8 cellular contexts compared by ENCODE assay signal in genomic region chr10:22334414-22335203, GRCh38. TPM values are rescaled to one million over a fixed set of nuclear protein-coding genes. Genes with fewer than 3 reads are reported as not detected.
DNase-seq lines count a peak whose midpoint lies in the region; ATAC-seq, FAIRE-seq and TF ChIP-seq lines count a peak whose summit lies in the region.

No MANE protein-coding gene starts in this region.

- peak overlapping the region; percentile 93 to 95 for H3K27ac Mint-ChIP-seq in stimulated activated naive CD8-positive, alpha-beta T cell treated with anti-CD3 and anti-CD28 coated beads, Interleukin-15, amount 100 ng/mL, for 72 hours

- H3K4me1 ChIP-seq in IMR-90 (ENCODE audit: control insufficient read depth, insufficient read depth, low read length) = no peaks in the 10 kb centered on the region
- H3K4me1 ChIP-seq in HepG2 (ENCODE audit: insufficient read depth, low read length) = peaks cover 1% of the 10 kb centered on the region

- H3K14ac ChIP-seq in IMR-90 (replicated peaks; ENCODE audit: low read depth, low read length) = no peak overlapping the region

- H3K4me3 ChIP-seq in IMR-90 (ENCODE audit: insufficient read depth, low read depth, low read length) (peak overlapping the region; percentile 30; the same call in 1 of the 2 replicates), HepG2 (replicated peaks in 1 of 3; ENCODE audit: insufficient read depth in 1 of 3, low read depth in 2 of 3, low read length in 3 of 3) (no peak overlapping the region)

- WGBS in IMR-90 (ENCODE audit: extremely low coverage in 2 of 2, insufficient read length in 1 of 2), 2 experiments = 14% methylated on average over 32 of the region's 75 CpGs; no CpG with 5 or more reads in 1 of the 2 experiments
- WGBS in HepG2 (ENCODE audit: low lambda C conversion rate) = 93% methylated on average over 57 of the region's 75 CpGs

- H2AK9ac ChIP-seq in IMR-90 (replicated peaks; ENCODE audit: low read depth, low read length, poor library complexity) = no peak overlapping the region

- no peak for DNase-seq in IMR-90
- peak in 2 of 61 donors; percentile 5 to 6 for DNase-seq in caudate nucleus (lab: John Stamatoyannopoulos, UW)
- DNase-seq in HepG2 (ENCODE audit: low spot score) = no peak
- DNase-seq in stimulated activated naive CD8-positive, alpha-beta T cell treated with anti-CD3 and anti-CD28 coated beads, Interleukin-15, amount 100 ng/mL, for 72 hours = no peak
- DNase-seq in COR-L47 (lab: John Stamatoyannopoulos, UW) = no peak
- DNase-seq in GM10248 (ENCODE audit: extremely low spot score) = no peak
- DNase-seq in effector CD4-positive, alpha-beta T cell = no peak

- no peak overlapping the region for H4K8ac ChIP-seq in IMR-90 (ENCODE audit: low read depth in 2 of 2, low read length in 2 of 2)

- no peak overlapping the region for H3K4ac ChIP-seq in IMR-90 (ENCODE audit: low read depth, low read length)

- TF ChIP-seq EP300 in HepG2 (IDR thresholded peaks at IDR 0.05; ENCODE audit: low read depth in 2 of 2, low read length in 2 of 2) (no peak), HepG2 (CRISPR knock-in tag; IDR thresholded peaks at IDR 0.05; ENCODE audit: borderline replicate concordance) (no peak)

- H3K9ac ChIP-seq in IMR-90 (ENCODE audit: low read depth, low read length) (no peak overlapping the region), HepG2 (ENCODE audit: insufficient read depth, low read depth, low read length) (no peak overlapping the region)

- peaks cover 1% of the 10 kb centered on the region; the same call in 1 of the 2 replicates for H3K36me3 ChIP-seq in IMR-90 (ENCODE audit: control insufficient read depth, insufficient read depth, low read length)
- peaks cover 0 to 4% of the 10 kb centered on the region in 2 experiments; a peak in 2 of 5 replicates for H3K36me3 ChIP-seq in HepG2 (replicated peaks in 1 of 2; ENCODE audit: control insufficient read depth in 1 of 2, insufficient read depth in 2 of 2, low read length in 2 of 2)

- H3K4me3 Mint-ChIP-seq in stimulated activated naive CD8-positive, alpha-beta T cell treated with anti-CD3 and anti-CD28 coated beads, Interleukin-15, amount 100 ng/mL, for 72 hours = peak overlapping the region; percentile 86 to 91

- H3K9me3 ChIP-seq in IMR-90 (ENCODE audit: control insufficient read depth, insufficient read depth, low read length) = peaks cover 21% of the 10 kb centered on the region
- H3K9me3 ChIP-seq in HepG2 (ENCODE audit: low read length) = no peaks in the 10 kb centered on the region

- H4K5ac ChIP-seq in IMR-90 (ENCODE audit: low read depth, low read length) = no peak overlapping the region

- H2AFZ ChIP-seq in IMR-90 (replicated peaks; ENCODE audit: low read length, poor library complexity) = peak overlapping the region; percentile 89
- no peak overlapping the region for H2AFZ ChIP-seq in HepG2 (ENCODE audit: low read length)

- H2BK120ac ChIP-seq in IMR-90 (ENCODE audit: low read depth, low read length) = no peak overlapping the region

- in situ Hi-C loops in IMR-90 (cut with MboI; ENCODE audit: low sequenced_read_pairs) = no loop called here
- in situ Hi-C loops in HepG2 (cut with HindIII; ENCODE audit: extremely low pct_ligation_motif_present, low pct_unique_long_range_greater_than_20kb) = no loop called here

- H3K4me1 Mint-ChIP-seq in stimulated activated naive CD8-positive, alpha-beta T cell treated with anti-CD3 and anti-CD28 coated beads, Interleukin-15, amount 100 ng/mL, for 72 hours = peaks cover 40% of the 10 kb centered on the region

- H3K27ac ChIP-seq in IMR-90 (ENCODE audit: insufficient read depth, low read length) (no peak overlapping the region), caudate nucleus (ENCODE audit: low read depth, low read length) (peak overlapping the region; percentile 41), HepG2 (ENCODE audit: extremely low read length, insufficient read depth, low read length) (no peak overlapping the region)

- H3K4me2 ChIP-seq in IMR-90 (ENCODE audit: low read depth, low read length) (no peak overlapping the region; the same call in 1 of the 2 replicates), HepG2 (ENCODE audit: low read depth, low read length) (no peak overlapping the region)

- no peak overlapping the region for H3K23ac ChIP-seq in IMR-90 (ENCODE audit: low read depth, low read length)

- TF ChIP-seq RAD21 in IMR-90 (IDR thresholded peaks at IDR 0.05; ENCODE audit: low read length) = no peak
- no peak for TF ChIP-seq RAD21 in HepG2 (CRISPR knock-in tag; IDR thresholded peaks at IDR 0.05)

- no peak overlapping the region for H3K56ac ChIP-seq in IMR-90 (ENCODE audit: extremely low read depth, insufficient read depth, low read length)

- H3K27me3 ChIP-seq in IMR-90 (ENCODE audit: control insufficient read depth, insufficient read depth, low read length) = peaks cover 55% of the 10 kb centered on the region
- peaks cover 0 to 31% of the 10 kb centered on the region in 2 experiments; a peak in 3 of 5 replicates for H3K27me3 ChIP-seq in HepG2 (ENCODE audit: control insufficient read depth in 1 of 2, insufficient read depth in 2 of 2, low read length in 2 of 2)

- peaks cover 5 to 8% of the 10 kb centered on the region in 2 donors for H3K9me3 Mint-ChIP-seq in stimulated activated naive CD8-positive, alpha-beta T cell treated with anti-CD3 and anti-CD28 coated beads, Interleukin-15, amount 100 ng/mL, for 72 hours

- no peaks in the 10 kb centered on the region for H3K9me1 ChIP-seq in IMR-90 (ENCODE audit: insufficient read depth, low read length)

- H2AK5ac ChIP-seq in IMR-90 (ENCODE audit: low read depth, low read length) = no peak overlapping the region

- H3K18ac ChIP-seq in IMR-90 (ENCODE audit: low read depth, low read length) = no peak overlapping the region

- ATAC-seq in IMR-90 (ENCODE audit: low read depth) (peak; percentile 23), HepG2 (peak; percentile 25; the same call in 2 of the 3 replicates), GM18517 (IDR thresholded peaks at IDR 0.05; ENCODE audit: unreplicated experiment) (no peak)
- ATAC-seq in stimulated activated naive CD8-positive, alpha-beta T cell treated with anti-CD3 and anti-CD28 coated beads, Interleukin-15, amount 100 ng/mL, for 72 hours = no peak

- no peak overlapping the region for H2BK5ac ChIP-seq in IMR-90 (ENCODE audit: low read depth, low read length, poor library complexity, severe bottlenecking)

- TF ChIP-seq CTCF in IMR-90 (conservative IDR thresholded peaks at IDR 0.05; ENCODE audit: low read depth, low read length) = no peak
- TF ChIP-seq CTCF in HepG2 (CRISPR knock-in tag; IDR thresholded peaks at IDR 0.05) = no peak
- TF ChIP-seq CTCF in GM10248 (IDR thresholded peaks at IDR 0.05; ENCODE audit: control extremely low read depth, extremely low read depth, low read depth, missing control alignments) = no peak

- H4K20me1 ChIP-seq in IMR-90 (ENCODE audit: insufficient read depth, low read length) (no peaks in the 10 kb centered on the region), HepG2 (ENCODE audit: insufficient read depth, low read length) (no peaks in the 10 kb centered on the region)

- H3K27me3 Mint-ChIP-seq in stimulated activated naive CD8-positive, alpha-beta T cell treated with anti-CD3 and anti-CD28 coated beads, Interleukin-15, amount 100 ng/mL, for 72 hours = peaks cover 67% of the 10 kb centered on the region

- no peak overlapping the region for H4K91ac ChIP-seq in IMR-90 (ENCODE audit: insufficient read depth, low read depth, low read length)

- TF ChIP-seq POLR2A in IMR-90 (IDR thresholded peaks at IDR 0.05; ENCODE audit: low read depth, low read length) (no peak), HepG2 (IDR thresholded peaks at IDR 0.05; ENCODE audit: insufficient read depth in 1 of 2, low read depth in 2 of 2, low read length in 2 of 2) (no peak)

- CTCF ChIA-PET in IMR-90 (lab: Yijun Ruan, JAX) = no interaction called here
- CTCF ChIA-PET in HepG2 (lab: Yijun Ruan, JAX; ENCODE audit: low intra/inter-chr PET ratio, low total read pairs) = no interaction called here
- CTCF ChIA-PET in GM10248 (lab: Yijun Ruan, JAX) = interaction anchor here (1.0 kb wide), 1 partner anchor 9 kb away, joined by 3 read pairs; no protein-coding TSS in a partner anchor

- POLR2A ChIA-PET in IMR-90 (lab: Charles Lee; ENCODE audit: unreplicated experiment) = no interaction called here
- POLR2A ChIA-PET in HepG2 (lab: Yijun Ruan, JAX) = no interaction called here
- POLR2A ChIA-PET in GM10248 (lab: Yijun Ruan, JAX) = no interaction called here

- BruUV-seq in IMR-90 (replicated peaks; lab: Mats Ljungman, UMichigan) (no TSS peak), HepG2 (replicated peaks; lab: Mats Ljungman, UMichigan) (no TSS peak)

- intact Hi-C loops in IMR-90 (cut with micrococcal nuclease) (no loop called here), HepG2 (cut with micrococcal nuclease; ENCODE audit: unreplicated experiment) (no loop called here)

- H2BK20ac ChIP-seq in IMR-90 (ENCODE audit: low read depth, low read length) = no peak overlapping the region

- dilution Hi-C loops in IMR-90 (cut with HindIII; ENCODE audit: low sequenced_read_pairs, unreplicated experiment) = no loop called here

- H2BK15ac ChIP-seq in IMR-90 (ENCODE audit: low read depth, low read length) = no peak overlapping the region

- no peak for FAIRE-seq in HepG2 (lab: Jason Lieb, UNC)

- H3K79me2 ChIP-seq in HepG2 (ENCODE audit: insufficient read depth, low read length) = no peaks in the 10 kb centered on the region

- H3K79me1 ChIP-seq in IMR-90 (ENCODE audit: low read depth in 1 of 2, low read length in 2 of 2) = no peaks in the 10 kb centered on the region

RNA-seq across cellular contexts. Expression of gene SPAG6, which starts 10.7 kb away (rescaled TPM):
- not detected in 2 replicates for total RNA-seq in IMR-90 (2012; rRNA removed)
- not detected in 2 replicates for polyA plus RNA-seq in IMR-90 (2012; rRNA removed)
- not detected in 2 replicates for polyA plus RNA-seq in IMR-90 (2012; cell fraction: cytosol; rRNA removed)
- polyA plus RNA-seq in IMR-90 (2012; cell fraction: nucleus; rRNA removed; ENCODE audit: low replicate concordance) = not detected in 2 replicates
- total RNA-seq in HepG2 (2016; rRNA removed; fragmentation: Illumina TruSeq; extraction: Trizol) = not detected in 2 replicates
- total RNA-seq in HepG2 (2016; cell fraction: cytosol; rRNA removed; fragmentation: Illumina TruSeq; extraction: Trizol; ENCODE audit: low read depth) = not detected in 2 replicates
- not detected in 2 replicates for total RNA-seq in HepG2 (2016; cell fraction: insoluble cytoplasmic fraction; rRNA removed; fragmentation: Illumina TruSeq; extraction: Trizol)
- not detected in 2 replicates for total RNA-seq in HepG2 (2016; cell fraction: membrane; rRNA removed; fragmentation: Illumina TruSeq; extraction: Trizol)
- not detected in 2 replicates for total RNA-seq in HepG2 (2016; cell fraction: nucleus; rRNA removed; fragmentation: Illumina TruSeq; extraction: Trizol)
- polyA plus RNA-seq in HepG2 (2011; rRNA removed) = not detected in 2 replicates
- not detected in 2 replicates for polyA plus RNA-seq in HepG2 (2011; cell fraction: cytosol; rRNA removed)
- not detected in 2 replicates for polyA plus RNA-seq in HepG2 (2011; cell fraction: nucleus; rRNA removed)
- not detected in 2 replicates for polyA plus RNA-seq in HepG2 (2012)
- polyA plus RNA-seq in HepG2 (2016; cell fraction: cytosol; fragmentation: Illumina TruSeq; extraction: Trizol; ENCODE audit: low read depth) = not detected in 2 replicates
- not detected in 2 replicates for polyA plus RNA-seq in HepG2 (2016; cell fraction: insoluble cytoplasmic fraction; fragmentation: Illumina TruSeq; extraction: Trizol; ENCODE audit: low read depth)
- polyA plus RNA-seq in HepG2 (2016; cell fraction: membrane; fragmentation: Illumina TruSeq; extraction: Trizol; ENCODE audit: low read depth) = not detected in 2 replicates
- polyA plus RNA-seq in HepG2 (2016; cell fraction: nucleus; fragmentation: Illumina TruSeq; extraction: Trizol; ENCODE audit: insufficient read depth, low read depth) = not detected in 2 replicates
- polyA minus RNA-seq in HepG2 (2011; rRNA and poly(A)+ RNA removed; ENCODE audit: low replicate concordance) = not detected in 2 replicates
- polyA minus RNA-seq in HepG2 (2011; cell fraction: cytosol; rRNA and poly(A)+ RNA removed) = not detected in 2 replicates
- not detected in 2 replicates for polyA minus RNA-seq in HepG2 (2011; cell fraction: nucleus; rRNA and poly(A)+ RNA removed)

RNA-seq across cellular contexts. Expression of gene BMI1, which starts 13.7 kb away (rescaled TPM):
- total RNA-seq in IMR-90 (2012; rRNA removed) (25.8 and 38.3 TPM in 2 replicates), HepG2 (2016; rRNA removed; fragmentation: Illumina TruSeq; extraction: Trizol) (44.0 and 46.3 TPM in 2 replicates)
- polyA plus RNA-seq in IMR-90 (2012; rRNA removed) (19.7 and 19.9 TPM in 2 replicates), HepG2 (2011; rRNA removed) (28.0 and 30.5 TPM in 2 replicates)
- polyA plus RNA-seq in IMR-90 (2012; cell fraction: cytosol; rRNA removed) = 3.9 and 8.7 TPM in 2 replicates
- polyA plus RNA-seq in IMR-90 (2012; cell fraction: nucleus; rRNA removed; ENCODE audit: low replicate concordance) = 5.1 and 28.1 TPM in 2 replicates
- 8.7 and 9.7 TPM in 2 replicates for total RNA-seq in HepG2 (2016; cell fraction: cytosol; rRNA removed; fragmentation: Illumina TruSeq; extraction: Trizol; ENCODE audit: low read depth)
- 41.7 and 51.3 TPM in 2 replicates for total RNA-seq in HepG2 (2016; cell fraction: insoluble cytoplasmic fraction; rRNA removed; fragmentation: Illumina TruSeq; extraction: Trizol)
- 45.9 and 47.6 TPM in 2 replicates for total RNA-seq in HepG2 (2016; cell fraction: membrane; rRNA removed; fragmentation: Illumina TruSeq; extraction: Trizol)
- total RNA-seq in HepG2 (2016; cell fraction: nucleus; rRNA removed; fragmentation: Illumina TruSeq; extraction: Trizol) = 35.5 and 44.2 TPM in 2 replicates
- polyA plus RNA-seq in HepG2 (2011; cell fraction: cytosol; rRNA removed) = 11.2 and 14.7 TPM in 2 replicates
- 33.2 and 46.3 TPM in 2 replicates for polyA plus RNA-seq in HepG2 (2011; cell fraction: nucleus; rRNA removed)
- polyA plus RNA-seq in HepG2 (2012) = 28.8 and 47.8 TPM in 2 replicates
- 8.6 and 9.9 TPM in 2 replicates for polyA plus RNA-seq in HepG2 (2016; cell fraction: cytosol; fragmentation: Illumina TruSeq; extraction: Trizol; ENCODE audit: low read depth)
- 49.7 and 50.7 TPM in 2 replicates for polyA plus RNA-seq in HepG2 (2016; cell fraction: insoluble cytoplasmic fraction; fragmentation: Illumina TruSeq; extraction: Trizol; ENCODE audit: low read depth)
- polyA plus RNA-seq in HepG2 (2016; cell fraction: membrane; fragmentation: Illumina TruSeq; extraction: Trizol; ENCODE audit: low read depth) = 28.7 and 33.7 TPM in 2 replicates
- polyA plus RNA-seq in HepG2 (2016; cell fraction: nucleus; fragmentation: Illumina TruSeq; extraction: Trizol; ENCODE audit: insufficient read depth, low read depth) = 66.4 and 66.5 TPM in 2 replicates
- polyA minus RNA-seq in HepG2 (2011; rRNA and poly(A)+ RNA removed; ENCODE audit: low replicate concordance) = 43.5 and 48.7 TPM in 2 replicates
- polyA minus RNA-seq in HepG2 (2011; cell fraction: cytosol; rRNA and poly(A)+ RNA removed) = 26.1 TPM in 2 replicates
- 33.6 and 33.9 TPM in 2 replicates for polyA minus RNA-seq in HepG2 (2011; cell fraction: nucleus; rRNA and poly(A)+ RNA removed)

RNA-seq across cellular contexts. Expression of gene COMMD3, which starts 18.4 kb away (rescaled TPM):
- 33.1 and 44.8 TPM in 2 replicates for total RNA-seq in IMR-90 (2012; rRNA removed)
- polyA plus RNA-seq in IMR-90 (2012; rRNA removed) = 25.4 and 30.8 TPM in 2 replicates
- polyA plus RNA-seq in IMR-90 (2012; cell fraction: cytosol; rRNA removed) = 29.0 and 38.5 TPM in 2 replicates
- polyA plus RNA-seq in IMR-90 (2012; cell fraction: nucleus; rRNA removed; ENCODE audit: low replicate concordance) = 13.4 and 38.7 TPM in 2 replicates
- 54.4 and 56.8 TPM in 2 replicates for total RNA-seq in HepG2 (2016; rRNA removed; fragmentation: Illumina TruSeq; extraction: Trizol)
- total RNA-seq in HepG2 (2016; cell fraction: cytosol; rRNA removed; fragmentation: Illumina TruSeq; extraction: Trizol; ENCODE audit: low read depth) = 15.2 and 17.8 TPM in 2 replicates
- total RNA-seq in HepG2 (2016; cell fraction: insoluble cytoplasmic fraction; rRNA removed; fragmentation: Illumina TruSeq; extraction: Trizol) = 55.9 and 59.6 TPM in 2 replicates
- 24.8 and 25.2 TPM in 2 replicates for total RNA-seq in HepG2 (2016; cell fraction: membrane; rRNA removed; fragmentation: Illumina TruSeq; extraction: Trizol)
- total RNA-seq in HepG2 (2016; cell fraction: nucleus; rRNA removed; fragmentation: Illumina TruSeq; extraction: Trizol) = 58.2 and 59.9 TPM in 2 replicates
- 32.5 and 38.7 TPM in 2 replicates for polyA plus RNA-seq in HepG2 (2011; rRNA removed)
- polyA plus RNA-seq in HepG2 (2011; cell fraction: cytosol; rRNA removed) = 13.0 and 16.4 TPM in 2 replicates
- 32.4 and 40.5 TPM in 2 replicates for polyA plus RNA-seq in HepG2 (2011; cell fraction: nucleus; rRNA removed)
- 26.8 and 37.6 TPM in 2 replicates for polyA plus RNA-seq in HepG2 (2012)
- 16.4 and 19.0 TPM in 2 replicates for polyA plus RNA-seq in HepG2 (2016; cell fraction: cytosol; fragmentation: Illumina TruSeq; extraction: Trizol; ENCODE audit: low read depth)
- 54.7 and 56.3 TPM in 2 replicates for polyA plus RNA-seq in HepG2 (2016; cell fraction: insoluble cytoplasmic fraction; fragmentation: Illumina TruSeq; extraction: Trizol; ENCODE audit: low read depth)
- 20.1 and 20.4 TPM in 2 replicates for polyA plus RNA-seq in HepG2 (2016; cell fraction: membrane; fragmentation: Illumina TruSeq; extraction: Trizol; ENCODE audit: low read depth)
- 76.7 and 77.8 TPM in 2 replicates for polyA plus RNA-seq in HepG2 (2016; cell fraction: nucleus; fragmentation: Illumina TruSeq; extraction: Trizol; ENCODE audit: insufficient read depth, low read depth)
- 3.1 and 6.1 TPM in 2 replicates for polyA minus RNA-seq in HepG2 (2011; rRNA and poly(A)+ RNA removed; ENCODE audit: low replicate concordance)
- polyA minus RNA-seq in HepG2 (2011; cell fraction: cytosol; rRNA and poly(A)+ RNA removed) = 3.3 and 8.5 TPM in 2 replicates
- polyA minus RNA-seq in HepG2 (2011; cell fraction: nucleus; rRNA and poly(A)+ RNA removed) = 35.2 and 36.6 TPM in 2 replicates

Comparison
In these comparisons a context has a peak if more than half of its experiments do, and no peak if none do; other contexts are left out.
1. ATAC-seq: peak in IMR-90 (single experiment) and HepG2 (single experiment); none in stimulated activated naive CD8-positive, alpha-beta T cell treated with anti-CD3 and anti-CD28 coated beads, Interleukin-15, amount 100 ng/mL, for 72 hours (single experiment) and GM18517 (single experiment).